12 cellular contexts compared by ENCODE assay signal in genomic region chr22:30829901-30830550, GRCh38.
A peak's percentile ranks its signal among the peaks of the same experiment; 100 is the strongest.
DNase-seq lines count a peak whose midpoint lies in the region; ATAC-seq, FAIRE-seq and TF ChIP-seq lines count a peak whose summit lies in the region.
"Had no signal": no experiment of that assay in that cellular context is flagged by ENCODE, and none has a peak within 500 bp of the region (broad histone marks: within the 10 kb centered on the region; RNA-seq: fewer than 3 reads in every experiment).

No MANE protein-coding gene starts in this region.

- peak; percentile 80 for DNase-seq in H54 (ENCODE audit: insufficient read length, low spot score)
- no peak for DNase-seq in SK-N-SH
- peak; percentile 96 for DNase-seq in fibroblast of mammary gland (ENCODE audit: low read depth)
- DNase-seq in smooth muscle cell of the brain vasculature (ENCODE audit: low read depth, low spot score), result peak; percentile 10
- no peak for DNase-seq in WERI-Rb-1
- no peak for DNase-seq in CD8-positive, alpha-beta memory T cell
- DNase-seq: activated CD4-positive, alpha-beta T cell treated with anti-CD3 and anti-CD28 coated beads for 4 hours; stimulated activated CD4-positive, alpha-beta T cell treated with anti-CD3 and anti-CD28 coated beads, Interleukin-1b, Interleukin-23, amount 100 ng/mL, for 48 hours had no signal

- H3F3A ChIP-seq in SK-N-SH (replicated peaks; ENCODE audit: insufficient read depth), result peaks cover 13% of the 10 kb centered on the region

- no peak overlapping the region for H2AFZ ChIP-seq in SK-N-SH (ENCODE audit: low read depth)
- H2AFZ ChIP-seq: hepatocyte had no signal

- H3K79me2 ChIP-seq in SK-N-SH (ENCODE audit: insufficient read depth), result no peaks in the 10 kb centered on the region
- H3K79me2 ChIP-seq: hepatocyte had no signal

- H3K27me3 ChIP-seq in SK-N-SH (ENCODE audit: insufficient read depth) (no peaks in the 10 kb centered on the region), WERI-Rb-1 (ENCODE audit: insufficient read depth, low read depth, severe bottlenecking) (no peaks in the 10 kb centered on the region)
- no peaks in the 10 kb centered on the region for H3K27me3 ChIP-seq in CD8-positive, alpha-beta memory T cell (ENCODE audit: insufficient read depth, low read length, poor library complexity, severe bottlenecking)
- H3K27me3 ChIP-seq: adrenal gland had no signal

- ATAC-seq in HG02884 (IDR thresholded peaks at IDR 0.05; ENCODE audit: unreplicated experiment) (no peak), HG02623 (IDR thresholded peaks at IDR 0.05; ENCODE audit: unreplicated experiment) (no peak)

- H3K27ac Mint-ChIP-seq in CD8-positive, alpha-beta memory T cell, result peak overlapping the region in 1 of 8 donors; percentile 87

- H3K36me3 ChIP-seq in SK-N-SH (replicated peaks in 1 of 2; ENCODE audit: control insufficient read depth in 1 of 2, insufficient read depth in 2 of 2, low read length in 1 of 2) (no peaks in the 10 kb centered on the region), WERI-Rb-1 (no peaks in the 10 kb centered on the region)
- H3K36me3 ChIP-seq in CD8-positive, alpha-beta memory T cell (ENCODE audit: insufficient read depth, low read length), result no peaks in the 10 kb centered on the region
- H3K36me3 ChIP-seq: adrenal gland had no signal

- CTCF ChIA-PET in SK-N-SH (lab: Yijun Ruan, JAX), result no interaction called here
- CTCF ChIA-PET in CD8-positive, alpha-beta memory T cell (lab: Charles Lee), result no interaction called here

- peak overlapping the region; percentile 13; the same call in 1 of the 2 replicates for H3K9ac ChIP-seq in SK-N-SH

- no peaks in the 10 kb centered on the region for H3K4me1 Mint-ChIP-seq in CD8-positive, alpha-beta memory T cell

- peak; percentile 13; the same call in 1 of the 2 replicates for TF ChIP-seq POLR2A in H54 (IDR thresholded peaks at IDR 0.05; ENCODE audit: low read depth, low read length)

- peak overlapping the region in 1 of 2 experiments; percentile 81; a peak in 2 of 4 replicates for H3K27ac ChIP-seq in SK-N-SH (ENCODE audit: low read depth in 2 of 2, low read length in 1 of 2)
- no peak overlapping the region for H3K27ac ChIP-seq in WERI-Rb-1
- H3K27ac ChIP-seq in CD8-positive, alpha-beta memory T cell (ENCODE audit: low read depth, low read length), result no peak overlapping the region
- H3K27ac ChIP-seq: adrenal gland, hepatocyte had no signal

- H3K27me3 Mint-ChIP-seq in CD8-positive, alpha-beta memory T cell, result peaks cover 12 to 29% of the 10 kb centered on the region in 2 donors

- peak in 1 of 2 experiments; percentile 75; a peak in 1 of 4 replicates for TF ChIP-seq EP300 in SK-N-SH (IDR thresholded peaks at IDR 0.05; ENCODE audit: borderline replicate concordance in 1 of 2, low read depth in 1 of 2, low read length in 1 of 2)

- H3K36me3 Mint-ChIP-seq in CD8-positive, alpha-beta memory T cell, result no peaks in the 10 kb centered on the region

- H3K4me1 ChIP-seq in SK-N-SH (ENCODE audit: control insufficient read depth in 1 of 2, insufficient read depth in 2 of 2, low read depth in 1 of 2, low read length in 1 of 2), result peaks cover 8 to 10% of the 10 kb centered on the region in 2 experiments; a peak in 2 of 4 replicates
- H3K4me1 ChIP-seq in CD8-positive, alpha-beta memory T cell (ENCODE audit: insufficient read depth, low read length), result no peaks in the 10 kb centered on the region

- H3K9me2 ChIP-seq in SK-N-SH, result no peaks in the 10 kb centered on the region

- POLR2A ChIA-PET in SK-N-SH (lab: Yijun Ruan, JAX), result no interaction called here
- POLR2A ChIA-PET in CD8-positive, alpha-beta memory T cell (lab: Charles Lee), result no interaction called here

- H3K9me3 ChIP-seq in SK-N-SH (no peaks in the 10 kb centered on the region), WERI-Rb-1 (ENCODE audit: severe bottlenecking) (no peaks in the 10 kb centered on the region)
- H3K9me3 ChIP-seq in CD8-positive, alpha-beta memory T cell (ENCODE audit: low read length), result no peaks in the 10 kb centered on the region
- H3K9me3 ChIP-seq: adrenal gland had no signal

- no peaks in the 10 kb centered on the region for H4K20me1 ChIP-seq in SK-N-SH (ENCODE audit: insufficient read depth)

- TF ChIP-seq CTCF in SK-N-SH (IDR thresholded peaks at IDR 0.05), result no peak
- no peak for TF ChIP-seq CTCF in fibroblast of mammary gland (conservative IDR thresholded peaks at IDR 0.05; ENCODE audit: control insufficient read depth, insufficient read depth, low read depth, low read length)
- no peak for TF ChIP-seq CTCF in WERI-Rb-1 (IDR thresholded peaks at IDR 0.05; ENCODE audit: low read depth, low read length)

- peak overlapping the region; percentile 25; the same call in 1 of the 2 replicates for H3K4me2 ChIP-seq in SK-N-SH
- H3K4me2 ChIP-seq: hepatocyte had no signal

- no peak overlapping the region for H3K4me3 Mint-ChIP-seq in CD8-positive, alpha-beta memory T cell

- no peaks in the 10 kb centered on the region for H3K9me3 Mint-ChIP-seq in CD8-positive, alpha-beta memory T cell

- TF ChIP-seq RAD21 in SK-N-SH (IDR thresholded peaks at IDR 0.05; ENCODE audit: low read length), result no peak

- no peak overlapping the region for H3K4me3 ChIP-seq in SK-N-SH (ENCODE audit: low read depth in 2 of 2, low read length in 1 of 2)
- H3K4me3 ChIP-seq in fibroblast of mammary gland (ENCODE audit: control insufficient read depth, low read depth, low read length), result no peak overlapping the region
- H3K4me3 ChIP-seq in WERI-Rb-1 (ENCODE audit: low read depth, low read length), result no peak overlapping the region
- no peak overlapping the region for H3K4me3 ChIP-seq in CD8-positive, alpha-beta memory T cell (ENCODE audit: low read length)
- H3K4me3 ChIP-seq: adrenal gland, hepatocyte had no signal

- WGBS in SK-N-SH (ENCODE audit: low lambda C conversion rate), result 43% methylated on average over 9 of the region's 12 CpGs

- peak; percentile 65 for FAIRE-seq in H54 (lab: Jason Lieb, UNC)

TF ChIP-seq in SK-N-SH, 30 proteins besides CTCF, POLR2A, EP300 and RAD21 (continues in another document):
- no peak for TF ChIP-seq NRF1 (IDR thresholded peaks at IDR 0.05; ENCODE audit: low read depth, low read length)
- TF ChIP-seq PBX3 (IDR thresholded peaks at IDR 0.05), result peak; percentile 89
- 0 out of 2 replicates have a peak, but pooled peaks have one; percentile 28 for TF ChIP-seq SIN3A (IDR thresholded peaks at IDR 0.05; ENCODE audit: borderline replicate concordance, low read depth, low read length)
- TF ChIP-seq TCF12 (IDR thresholded peaks at IDR 0.05), result peak; percentile 81
- TF ChIP-seq EZH2phosphoT487 (IDR thresholded peaks at IDR 0.05; ENCODE audit: borderline replicate concordance, low read depth), result no peak
- TF ChIP-seq, protein P1, sequence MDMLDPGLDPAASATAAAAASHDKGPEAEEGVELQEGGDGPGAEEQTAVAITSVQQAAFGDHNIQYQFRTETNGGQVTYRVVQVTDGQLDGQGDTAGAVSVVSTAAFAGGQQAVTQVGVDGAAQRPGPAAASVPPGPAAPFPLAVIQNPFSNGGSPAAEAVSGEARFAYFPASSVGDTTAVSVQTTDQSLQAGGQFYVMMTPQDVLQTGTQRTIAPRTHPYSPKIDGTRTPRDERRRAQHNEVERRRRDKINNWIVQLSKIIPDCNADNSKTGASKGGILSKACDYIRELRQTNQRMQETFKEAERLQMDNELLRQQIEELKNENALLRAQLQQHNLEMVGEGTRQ (IDR thresholded peaks at IDR 0.05; ENCODE audit: borderline replicate concordance, low read depth, low read length), result no peak
- TF ChIP-seq FOSL2 (IDR thresholded peaks at IDR 0.05; ENCODE audit: borderline replicate concordance, low read depth), result peak; percentile 86
- TF ChIP-seq, protein P2, sequence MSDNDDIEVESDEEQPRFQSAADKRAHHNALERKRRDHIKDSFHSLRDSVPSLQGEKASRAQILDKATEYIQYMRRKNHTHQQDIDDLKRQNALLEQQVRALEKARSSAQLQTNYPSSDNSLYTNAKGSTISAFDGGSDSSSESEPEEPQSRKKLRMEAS (IDR thresholded peaks at IDR 0.05; ENCODE audit: low read depth), result no peak
- TF ChIP-seq TAF1 (IDR thresholded peaks at IDR 0.05; ENCODE audit: borderline replicate concordance, low read depth, low read length), result no peak
- no peak for TF ChIP-seq GABPA (IDR thresholded peaks at IDR 0.05; ENCODE audit: low read depth)
- TF ChIP-seq MXI1 (IDR thresholded peaks at IDR 0.05; ENCODE audit: low read depth, low read length), result no peak
- TF ChIP-seq JUND (IDR thresholded peaks at IDR 0.05), result peak; percentile 76
- TF ChIP-seq RXRA (IDR thresholded peaks at IDR 0.05; ENCODE audit: borderline replicate concordance, low read depth), result no peak; the same call in 1 of the 2 replicates
- peak; percentile 63 for TF ChIP-seq TEAD4 (IDR thresholded peaks at IDR 0.05; ENCODE audit: borderline replicate concordance, insufficient read depth)
- TF ChIP-seq FOXJ3 (CRISPR knock-in tag; IDR thresholded peaks at IDR 0.05), result no peak
- TF ChIP-seq MEF2A (IDR thresholded peaks at IDR 0.05; ENCODE audit: borderline replicate concordance, low read depth), result peak; percentile 93
- TF ChIP-seq SMC3 (IDR thresholded peaks at IDR 0.05; ENCODE audit: low read depth, low read length), result no peak
- peak; percentile 61; the same call in 1 of the 2 replicates for TF ChIP-seq NFIC (IDR thresholded peaks at IDR 0.05; ENCODE audit: borderline replicate concordance)
- no peak for TF ChIP-seq GATA2 (CRISPR knock-in tag; IDR thresholded peaks at IDR 0.05)
- TF ChIP-seq USF1 (IDR thresholded peaks at IDR 0.05; ENCODE audit: borderline replicate concordance, low read depth), result no peak
- TF ChIP-seq POLR2AphosphoS5 (IDR thresholded peaks at IDR 0.05; ENCODE audit: low read depth, low read length), result peak; percentile 16; the same call in 1 of the 2 replicates

Comparison
In these comparisons a context has a peak if more than half of its experiments do, and no peak if none do; other contexts are left out.
1. DNase-seq: peak in H54 (single experiment), fibroblast of mammary gland (single experiment) and smooth muscle cell of the brain vasculature (single experiment); none in SK-N-SH (single experiment), WERI-Rb-1 (single experiment) and CD8-positive, alpha-beta memory T cell (0 of 5).